In genomic region chr21:42373908-42374455, GRCh38 we compare ENCODE assay signal across 24 cellular contexts. TPM values are rescaled to one million over a fixed set of nuclear protein-coding genes. Genes with fewer than 3 reads are reported as not detected.
DNase-seq lines count a peak whose midpoint lies in the region; ATAC-seq, FAIRE-seq and TF ChIP-seq lines count a peak whose summit lies in the region.
"Had no signal": no experiment of that assay in that cellular context is flagged by ENCODE, and none has a peak within 500 bp of the region (broad histone marks: within the 10 kb centered on the region; RNA-seq: fewer than 3 reads in every experiment).

No MANE protein-coding gene starts in this region.

- H3K36me3 ChIP-seq in BLaER1 treated with 17β-estradiol and CSF1 and Interleukin-3, amounts not matched to agents 10 nM and 100 nM: no peaks in the 10 kb centered on the region
- no peaks in the 10 kb centered on the region for H3K36me3 ChIP-seq in mucosa of descending colon (ENCODE audit: low read depth)
- no peaks in the 10 kb centered on the region for H3K36me3 ChIP-seq in sigmoid colon
- H3K36me3 ChIP-seq: HAP-1, MG63 had no signal

- peaks cover 16 to 68% (median 56%) of the 10 kb centered on the region in 10 experiments for H3K4me1 ChIP-seq in BLaER1 treated with 17β-estradiol and CSF1 and Interleukin-3, amounts not matched to agents 10 nM and 100 nM
- H3K4me1 ChIP-seq in mucosa of descending colon (ENCODE audit: low read depth): peaks cover 4% of the 10 kb centered on the region
- H3K4me1 ChIP-seq in sigmoid colon: no peaks in the 10 kb centered on the region
- H3K4me1 ChIP-seq: HAP-1 had no signal

- peak overlapping the region; percentile 66 to 91 (median 81) for H3K4me2 ChIP-seq in BLaER1 treated with 17β-estradiol and CSF1 and Interleukin-3, amounts not matched to agents 10 nM and 100 nM
- H3K4me2 ChIP-seq: KMS-11 had no signal

- 76 to 86% methylated on average over 16 of the region's 16 CpGs for WGBS in sigmoid colon, 2 donors

- TF ChIP-seq CTCF in mucosa of descending colon (IDR thresholded peaks at IDR 0.05) (no peak), sigmoid colon (IDR thresholded peaks at IDR 0.05) (no peak)

- FAIRE-seq in H54 (lab: Jason Lieb, UNC): no peak
- FAIRE-seq: HepG2 had no signal

- no peak for TF ChIP-seq EP300 in sigmoid colon (IDR thresholded peaks at IDR 0.05)

- no peak for TF ChIP-seq POLR2A in H54 (IDR thresholded peaks at IDR 0.05; ENCODE audit: low read depth, low read length)
- TF ChIP-seq POLR2A in sigmoid colon (IDR thresholded peaks at IDR 0.05): no peak

- no peak overlapping the region for H3K4me3 Mint-ChIP-seq in T-helper 2 cell treated with Interferon-gamma antibody and Interleukin-4, amounts not matched to agents 5 μg/mL and 100 μg/mL, for 36 hours
- H3K4me3 Mint-ChIP-seq in activated T-helper 17 cell treated with anti-CD3 and anti-CD28 coated beads, Interleukin-2, amount 50 U/mL, for 72 hours: peak overlapping the region; percentile 69
- H3K4me3 Mint-ChIP-seq: CD14-positive monocyte had no signal

- no peaks in the 10 kb centered on the region for H3K9me3 ChIP-seq in BLaER1 treated with 17β-estradiol and CSF1 and Interleukin-3, amounts not matched to agents 10 nM and 100 nM (replicated peaks in 1 of 11)
- H3K9me3 ChIP-seq in mucosa of descending colon (no peaks in the 10 kb centered on the region), sigmoid colon (no peaks in the 10 kb centered on the region)
- H3K9me3 ChIP-seq: HAP-1, MG63 had no signal

- peak overlapping the region; percentile 51 for H3K27ac Mint-ChIP-seq in T-helper 2 cell treated with Interferon-gamma antibody and Interleukin-4, amounts not matched to agents 5 μg/mL and 100 μg/mL, for 36 hours
- peak overlapping the region; percentile 84 for H3K27ac Mint-ChIP-seq in activated T-helper 17 cell treated with anti-CD3 and anti-CD28 coated beads, Interleukin-2, amount 50 U/mL, for 72 hours
- H3K27ac Mint-ChIP-seq: CD14-positive monocyte had no signal

- intact Hi-C loops in mucosa of descending colon (cut with DNase I, micrococcal nuclease) (no loop called here), sigmoid colon (cut with DNase I) (no loop called here)

- no peak overlapping the region for H3K4me3 ChIP-seq in BLaER1 treated with 17β-estradiol and CSF1 and Interleukin-3, amounts not matched to agents 10 nM and 100 nM
- H3K4me3 ChIP-seq in mucosa of descending colon (no peak overlapping the region), sigmoid colon (no peak overlapping the region)
- H3K4me3 ChIP-seq: HAP-1, MG63 had no signal

- H3K9me3 Mint-ChIP-seq in T-helper 2 cell treated with Interferon-gamma antibody and Interleukin-4, amounts not matched to agents 5 μg/mL and 100 μg/mL, for 36 hours: no peaks in the 10 kb centered on the region
- no peaks in the 10 kb centered on the region for H3K9me3 Mint-ChIP-seq in activated T-helper 17 cell treated with anti-CD3 and anti-CD28 coated beads, Interleukin-2, amount 50 U/mL, for 72 hours
- H3K9me3 Mint-ChIP-seq: CD14-positive monocyte had no signal

- H4K20me1 ChIP-seq in BLaER1 treated with 17β-estradiol and CSF1 and Interleukin-3, amounts not matched to agents 10 nM and 100 nM: no peaks in the 10 kb centered on the region

- peaks cover 15% of the 10 kb centered on the region for H3K4me1 Mint-ChIP-seq in T-helper 2 cell treated with Interferon-gamma antibody and Interleukin-4, amounts not matched to agents 5 μg/mL and 100 μg/mL, for 36 hours (ENCODE audit: low read depth)
- H3K4me1 Mint-ChIP-seq in activated T-helper 17 cell treated with anti-CD3 and anti-CD28 coated beads, Interleukin-2, amount 50 U/mL, for 72 hours: peaks cover 32% of the 10 kb centered on the region
- H3K4me1 Mint-ChIP-seq: CD14-positive monocyte had no signal

- H3K27me3 ChIP-seq in BLaER1 treated with 17β-estradiol and CSF1 and Interleukin-3, amounts not matched to agents 10 nM and 100 nM: peaks cover 0 to 3% (median 0%) of the 10 kb centered on the region in 11 experiments; a peak in 1 of 22 replicates
- H3K27me3 ChIP-seq in sigmoid colon: peaks cover 0 to 32% (median 20%) of the 10 kb centered on the region in 3 donors
- H3K27me3 ChIP-seq: MG63 had no signal

- peak overlapping the region in 5 of 11 experiments; percentile 1 to 68 (median 56); a peak in 6 of 22 replicates for H3K27ac ChIP-seq in BLaER1 treated with 17β-estradiol and CSF1 and Interleukin-3, amounts not matched to agents 10 nM and 100 nM
- H3K27ac ChIP-seq in sigmoid colon: no peak overlapping the region
- H3K27ac ChIP-seq: KMS-11 had no signal

- H3K36me3 Mint-ChIP-seq in T-helper 2 cell treated with Interferon-gamma antibody and Interleukin-4, amounts not matched to agents 5 μg/mL and 100 μg/mL, for 36 hours (ENCODE audit: low read depth): no peaks in the 10 kb centered on the region
- peaks cover 84% of the 10 kb centered on the region for H3K36me3 Mint-ChIP-seq in activated T-helper 17 cell treated with anti-CD3 and anti-CD28 coated beads, Interleukin-2, amount 50 U/mL, for 72 hours (ENCODE audit: low read depth)
- H3K36me3 Mint-ChIP-seq: CD14-positive monocyte had no signal

- ATAC-seq in activated T-helper 17 cell treated with anti-CD3 and anti-CD28 coated beads, Interleukin-2, amount 50 U/mL, for 72 hours (replicated peaks): no peak
- ATAC-seq in mucosa of descending colon: no peak
- ATAC-seq: HepG2, Panc1, Right ventricle myocardium inferior had no signal

- H3K27me3 Mint-ChIP-seq in T-helper 2 cell treated with Interferon-gamma antibody and Interleukin-4, amounts not matched to agents 5 μg/mL and 100 μg/mL, for 36 hours (ENCODE audit: low read depth): no peaks in the 10 kb centered on the region
- H3K27me3 Mint-ChIP-seq in activated T-helper 17 cell treated with anti-CD3 and anti-CD28 coated beads, Interleukin-2, amount 50 U/mL, for 72 hours: no peaks in the 10 kb centered on the region

- peak overlapping the region in 3 of 11 experiments; percentile 8 to 59 (median 29); a peak in 4 of 22 replicates for H3K9ac ChIP-seq in BLaER1 treated with 17β-estradiol and CSF1 and Interleukin-3, amounts not matched to agents 10 nM and 100 nM
- H3K9ac ChIP-seq: KMS-11 had no signal

- no peak for DNase-seq in T-helper 2 cell treated with Interferon-gamma antibody and Interleukin-4, amounts not matched to agents 5 μg/mL and 100 μg/mL, for 36 hours (ENCODE audit: low spot score)
- DNase-seq in T-helper 2 cell: no peak
- peak in 2 of 3 donors; percentile 36 to 40 for DNase-seq in mucosa of descending colon
- no peak for DNase-seq in H54 (ENCODE audit: insufficient read length, low spot score)
- no peak for DNase-seq in activated CD4-positive, CD25-positive, alpha-beta regulatory T cell treated with anti-CD3 and anti-CD28 coated beads, Interleukin-2, amount 50 U/mL, for 72 hours
- no peak for DNase-seq in sigmoid colon
- DNase-seq: COR-L47, DMS153, EL, MG63, NCI-H1105, NCI-H1694 treated with DMSO at 0.1 percent for 48 hours, NCI-H2171, NCI-H446 treated with DMSO at 0.1 percent for 48 hours, NCI-H748 treated with DMSO at 0.1 percent for 48 hours had no signal

RNA-seq across cellular contexts. Expression of gene TFF1, which starts 7.6 kb away (rescaled TPM):
- not detected for total RNA-seq in activated T-helper 17 cell treated with anti-CD3 and anti-CD28 coated beads, Interleukin-2, amount 50 U/mL, for 72 hours
- 100 to 1,000 TPM in 1 of 3 donors, 10 to 100 TPM in 1, 1 to 10 TPM in 1; 6.0 to 206 (median 60.1) TPM for total RNA-seq in mucosa of descending colon
- 1 to 10 TPM in 1 of 4 donors, not detected in 3; 1.1 TPM for total RNA-seq in sigmoid colon
- polyA plus RNA-seq in sigmoid colon: 100 to 1,000 TPM; 414 to 706 (median 493) TPM
- total RNA-seq: A172, Right ventricle myocardium inferior had no signal
- polyA plus RNA-seq: CD14-positive monocyte had no signal

RNA-seq across cellular contexts. Expression of gene TMPRSS3, which starts 21.9 kb away (rescaled TPM):
- 100 to 1,000 TPM in 1 of 2 donors, 10 to 100 TPM in 1; 24.0 to 163 TPM for total RNA-seq in activated T-helper 17 cell treated with anti-CD3 and anti-CD28 coated beads, Interleukin-2, amount 50 U/mL, for 72 hours
- total RNA-seq in mucosa of descending colon (under 1 TPM; 0.35 to 0.72 (median 0.69) TPM), sigmoid colon (under 1 TPM in 1 of 4 donors, not detected in 3; 0.16 TPM)
- polyA plus RNA-seq in sigmoid colon: 1 to 10 TPM in 1 of 3 donors, under 1 TPM in 1, not detected in 1; 0.60 to 1.3 TPM
- total RNA-seq: Right ventricle myocardium inferior had no signal

RNA-seq across cellular contexts. Expression of gene TFF2, which starts 23.2 kb away (rescaled TPM):
- total RNA-seq in activated T-helper 17 cell treated with anti-CD3 and anti-CD28 coated beads, Interleukin-2, amount 50 U/mL, for 72 hours: not detected
- 1 to 10 TPM in 2 of 3 donors, not detected in 1; 1.1 to 1.7 TPM for total RNA-seq in mucosa of descending colon
- total RNA-seq in sigmoid colon: not detected
- 10 to 100 TPM in 1 of 3 donors, 1 to 10 TPM in 2; 1.5 to 23.4 (median 3.0) TPM for polyA plus RNA-seq in sigmoid colon
- total RNA-seq: A172, HepG2, Right ventricle myocardium inferior had no signal
- polyA plus RNA-seq: CD14-positive monocyte had no signal

RNA-seq across cellular contexts. Expression of gene UBASH3A, which starts 29.7 kb away (rescaled TPM):
- 10 to 100 TPM; 28.3 to 42.1 TPM for total RNA-seq in activated T-helper 17 cell treated with anti-CD3 and anti-CD28 coated beads, Interleukin-2, amount 50 U/mL, for 72 hours
- total RNA-seq in mucosa of descending colon (1 to 10 TPM in 2 of 3 donors, under 1 TPM in 1; 0.60 to 2.5 (median 1.8) TPM), sigmoid colon (not detected)
- polyA plus RNA-seq in sigmoid colon: 1 to 10 TPM in 1 of 3 donors, not detected in 2; 3.9 TPM
- total RNA-seq: A172, HepG2, Right ventricle myocardium inferior had no signal
- polyA plus RNA-seq: CD14-positive monocyte, HepG2 had no signal

RNA-seq across cellular contexts. Expression of gene TFF3, which starts 58.8 kb away (rescaled TPM):
- total RNA-seq in activated T-helper 17 cell treated with anti-CD3 and anti-CD28 coated beads, Interleukin-2, amount 50 U/mL, for 72 hours: not detected
- total RNA-seq in mucosa of descending colon (1,000 to 10,000 TPM in 2 of 3 donors, 100 to 1,000 TPM in 1; 614 to 2,641 (median 2,419) TPM), sigmoid colon (10 to 100 TPM; 14.3 to 45.1 (median 23.7) TPM)
- polyA plus RNA-seq in sigmoid colon: 1,000 to 10,000 TPM; 1,800 to 7,065 (median 3,772) TPM
- total RNA-seq: A172 had no signal
- polyA plus RNA-seq: CD14-positive monocyte had no signal

Comparison
In these comparisons a context has a peak if more than half of its experiments do, and no peak if none do; other contexts are left out.
1. DNase-seq: peak in mucosa of descending colon (2 of 3); none in T-helper 2 cell treated with Interferon-gamma antibody and Interleukin-4, amounts not matched to agents 5 μg/mL and 100 μg/mL, for 36 hours (single experiment), T-helper 2 cell (0 of 5), H54 (single experiment), activated CD4-positive, CD25-positive, alpha-beta regulatory T cell treated with anti-CD3 and anti-CD28 coated beads, Interleukin-2, amount 50 U/mL, for 72 hours (single experiment) and sigmoid colon (single experiment).
2. RNA of gene TMPRSS3, which starts 21.9 kb away (total RNA-seq): 24.0 to 163 TPM in activated T-helper 17 cell treated with anti-CD3 and anti-CD28 coated beads, Interleukin-2, amount 50 U/mL, for 72 hours; 0.35 to 0.72 TPM in mucosa of descending colon and 0.16 TPM in sigmoid colon; every median in the first group is over 10 times any median in the second.